In genomic region chr10:6035926-6036575, GRCh38 we compare ENCODE assay signal across 1 cellular context.
TF ChIP-seq lines count a peak whose summit lies in the region.

No MANE protein-coding gene starts in this region.

TF ChIP-seq in H1, 55 proteins besides CTCF, POLR2A, EP300 and RAD21:
- TF ChIP-seq SIX5 (IDR thresholded peaks at IDR 0.05; ENCODE audit: low read depth, low read length), result no peak
TF ChIP-seq in H1: peak in this region for 0.
